23 cellular contexts compared by ENCODE assay signal in the genomic region with DNA sequence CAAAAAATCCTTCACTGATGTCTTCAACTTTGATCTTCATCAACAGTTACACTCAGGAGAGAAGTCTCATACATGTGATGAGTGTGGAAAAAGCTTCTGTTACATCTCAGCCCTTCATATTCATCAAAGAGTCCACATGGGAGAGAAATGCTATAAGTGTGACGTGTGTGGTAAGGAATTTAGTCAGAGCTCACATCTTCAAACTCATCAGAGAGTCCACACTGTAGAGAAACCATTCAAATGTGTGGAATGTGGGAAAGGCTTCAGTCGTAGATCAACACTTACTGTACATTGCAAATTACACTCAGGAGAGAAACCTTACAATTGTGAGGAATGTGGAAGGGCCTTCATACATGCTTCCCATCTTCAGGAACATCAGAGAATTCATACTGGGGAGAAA. TPM values are rescaled to one million over a fixed set of nuclear protein-coding genes. Genes with fewer than 3 reads are reported as not detected.
DNase-seq lines count a peak whose midpoint lies in the region; ATAC-seq, FAIRE-seq and TF ChIP-seq lines count a peak whose summit lies in the region.
"Had no signal": no experiment of that assay in that cellular context is flagged by ENCODE, and none has a peak within 500 bp of the region (broad histone marks: within the 10 kb centered on the region; RNA-seq: fewer than 3 reads in every experiment).

No MANE protein-coding gene starts in this region.

- RAD21 ChIA-PET in GM12878 (lab: Charles Lee; ENCODE audit: unreplicated experiment) = no interaction called here

- H3K9ac ChIP-seq in GM12878 (ENCODE audit: control insufficient read depth, insufficient read depth, low read length) (no peak overlapping the region), muscle layer of colon (ENCODE audit: low read length) (no peak overlapping the region), GM23248 (no peak overlapping the region)

- H3K4me1 ChIP-seq in GM12878 (ENCODE audit: control insufficient read depth, insufficient read depth, low read length) (no peaks in the 10 kb centered on the region), muscle layer of colon (ENCODE audit: insufficient read depth, low read length) (no peaks in the 10 kb centered on the region), GM23248 (ENCODE audit: insufficient read depth) (no peaks in the 10 kb centered on the region)
- H3K4me1 ChIP-seq: SJCRH30 had no signal

- BruUV-seq in GM12878 (replicated peaks; lab: Mats Ljungman, UMichigan) = no TSS peak

- H3K4me3 ChIP-seq in GM12878 = no peak overlapping the region
- H3K4me3 ChIP-seq in muscle layer of colon (ENCODE audit: low read depth in 1 of 2, low read length in 2 of 2) = peak overlapping the region; percentile 1 to 12
- H3K4me3 ChIP-seq in GM23248 = no peak overlapping the region
- H3K4me3 ChIP-seq: MG63, SJCRH30 had no signal

- TF ChIP-seq POLR2A in GM12878 (IDR thresholded peaks at IDR 0.05; ENCODE audit: low read depth, low read length) = no peak

- TF ChIP-seq RAD21 in GM12878 (IDR thresholded peaks at IDR 0.05; ENCODE audit: insufficient read depth, low read depth, low read length) = no peak

- no peaks in the 10 kb centered on the region for H3K27me3 ChIP-seq in GM12878 (replicated peaks in 1 of 2; ENCODE audit: control insufficient read depth in 2 of 2, insufficient read depth in 2 of 2, low read length in 1 of 2)
- no peaks in the 10 kb centered on the region for H3K27me3 ChIP-seq in muscle layer of colon (ENCODE audit: control insufficient read depth in 1 of 2, insufficient read depth in 2 of 2, low read length in 2 of 2)
- H3K27me3 ChIP-seq in GM23248 (replicated peaks; ENCODE audit: insufficient read depth) = no peaks in the 10 kb centered on the region
- H3K27me3 ChIP-seq: MG63, SJCRH30 had no signal

- TF ChIP-seq CTCF in GM12878 (IDR thresholded peaks at IDR 0.05 in 2 of 3, conservative IDR thresholded peaks at IDR 0.05 in 1 of 3; ENCODE audit: control insufficient read depth in 2 of 3, extremely low read depth in 1 of 3, insufficient read depth in 1 of 3, low read depth in 3 of 3, low read length in 3 of 3) = no peak

- ATAC-seq in GM12878 = no peak
- ATAC-seq in GM18517 (IDR thresholded peaks at IDR 0.05; ENCODE audit: unreplicated experiment) = no peak
- ATAC-seq: HCT116, T-cell had no signal

- POLR2A ChIA-PET in GM12878 (lab: Charles Lee) = no interaction called here

- H4K20me1 ChIP-seq in GM12878 (ENCODE audit: control insufficient read depth, insufficient read depth) (no peaks in the 10 kb centered on the region), GM23248 (ENCODE audit: insufficient read depth) (no peaks in the 10 kb centered on the region)

- no peak overlapping the region for H3K4me2 ChIP-seq in GM12878 (ENCODE audit: control insufficient read depth, insufficient read depth)
- no peak overlapping the region for H3K4me2 ChIP-seq in GM23248 (ENCODE audit: unreplicated experiment)

- intact Hi-C loops in GM12878 (cut with micrococcal nuclease; ENCODE audit: unreplicated experiment) = no loop called here

- in situ Hi-C loops in Caki2 (cut with HindIII; ENCODE audit: low pct_unique_long_range_greater_than_20kb, low sequenced_read_pairs) (no loop called here), GM12878 (cut with MboI) (no loop called here), GM23248 (cut with MboI) (no loop called here)

- H3F3A ChIP-seq in GM23248 (ENCODE audit: insufficient read depth) = no peaks in the 10 kb centered on the region

- WGBS in GM12878 (ENCODE audit: insufficient coverage, insufficient replicate concordance, low lambda C conversion rate, missing lambda C conversion rate) = 93% methylated on average over 2 of the region's 2 CpGs
- WGBS in GM23248 (ENCODE audit: low coverage in 1 of 2, low lambda C conversion rate in 2 of 2, missing lambda C conversion rate in 2 of 2), 2 experiments = 95 to 97% methylated on average over 2 of the region's 2 CpGs

- no peak for FAIRE-seq in GM12878 (lab: Jason Lieb, UNC)
- FAIRE-seq: H1, RCC 7860 had no signal

- peaks cover 0 to 6% of the 10 kb centered on the region in 2 experiments for H3K36me3 ChIP-seq in GM12878 (ENCODE audit: control insufficient read depth in 2 of 2, insufficient read depth in 2 of 2, low read length in 1 of 2)
- peaks cover 47% of the 10 kb centered on the region for H3K36me3 ChIP-seq in muscle layer of colon (ENCODE audit: insufficient read depth, low read length)
- peaks cover 50% of the 10 kb centered on the region for H3K36me3 ChIP-seq in GM23248 (ENCODE audit: low read depth)

- peaks cover 24% of the 10 kb centered on the region for H3K9me3 ChIP-seq in GM12878 (replicated peaks; ENCODE audit: control insufficient read depth, insufficient read depth, low read length)
- peaks cover 57% of the 10 kb centered on the region for H3K9me3 ChIP-seq in muscle layer of colon (ENCODE audit: low read length)
- H3K9me3 ChIP-seq in GM23248 (ENCODE audit: low read depth) = peaks cover 3% of the 10 kb centered on the region

- CTCF ChIA-PET in GM12878 (lab: Yijun Ruan, JAX) = no interaction called here

- H3K9me2 ChIP-seq in GM23248 (ENCODE audit: insufficient read depth) = no peaks in the 10 kb centered on the region

- H3K79me2 ChIP-seq in GM12878 (ENCODE audit: control insufficient read depth, insufficient read depth, low read length) (no peaks in the 10 kb centered on the region), GM23248 (ENCODE audit: insufficient read depth) (no peaks in the 10 kb centered on the region)

- SMC1A ChIA-PET in GM12878 (lab: Charles Lee; ENCODE audit: uncharacterized antibody, unreplicated experiment) = no interaction called here

- no peak overlapping the region for H2AFZ ChIP-seq in GM12878 (ENCODE audit: control insufficient read depth, low read depth, low read length)
- no peak overlapping the region for H2AFZ ChIP-seq in GM23248

- DNase-seq in Caki2 (ENCODE audit: low read depth) (peak; percentile 12), GM12878 (ENCODE audit: low read depth, low spot score) (no peak), NCI-H69 (lab: John Stamatoyannopoulos, UW) (no peak), GM23248 (no peak)
- DNase-seq in stimulated activated CD4-positive, alpha-beta T cell treated with anti-CD3 and anti-CD28 coated beads, Interleukin-4, amount 100 ng/mL, for 1 hour = no peak
- DNase-seq: Calu3; CD4-positive, alpha-beta memory T cell; DMS153; Kasumi-1; MG63; NCI-H1417; NCI-H1694 treated with DMSO at 0.1 percent for 48 hours; NCI-H2081 treated with DMSO at 0.1 percent for 48 hours; NCI-H510A; NCI-H748 treated with DMSO at 0.1 percent for 48 hours; NK-92 treated with Interleukin-12 subunit alpha and Interleukin-12 subunit beta, amount 100 ng/mL, for 24 hours; SJCRH30; T-cell had no signal

- no peak for TF ChIP-seq EP300 in GM12878 (IDR thresholded peaks at IDR 0.05; ENCODE audit: borderline replicate concordance in 1 of 2, control insufficient read depth in 1 of 2, low read depth in 2 of 2, low read length in 2 of 2)

- no peak overlapping the region for H3K27ac ChIP-seq in GM12878 (ENCODE audit: control insufficient read depth, insufficient read depth)
- no peak overlapping the region for H3K27ac ChIP-seq in muscle layer of colon (ENCODE audit: low read depth, low read length)
- H3K27ac ChIP-seq in GM23248 = no peak overlapping the region
- H3K27ac ChIP-seq: SJCRH30 had no signal

RNA-seq across cellular contexts. Expression of gene ZNF226, which starts 8.4 kb away (rescaled TPM):
- 15.7 and 45.0 TPM in 2 replicates for total RNA-seq in Caki2 (2014; rRNA removed; shearing (Covaris generic); ENCODE audit: low replicate concordance)
- 87.1 and 92.8 TPM in 2 replicates for total RNA-seq in GM12878 (2013; cell fraction: nucleolus; rRNA removed)
- total RNA-seq in GM12878 (2014; rRNA removed) (13.7 and 16.5 TPM in 2 replicates), GM12878 (2014; rRNA removed; fragmentation: Illumina TruSeq; extraction: Trizol) (17.8 and 20.3 TPM in 2 replicates), GM12878 (2021) (17.2 and 18.5 TPM in 2 replicates)
- 16.2 TPM for polyA plus RNA-seq in GM12878 (2011; ENCODE audit: low read depth)
- polyA plus RNA-seq in GM12878 (2011; rRNA removed) (35.1 and 45.0 TPM in 2 replicates), GM12878 (2014; fragmentation: Illumina TruSeq; extraction: Trizol) (18.2 and 21.5 TPM in 2 replicates), GM12878 (2014; fragmentation: Nextera tagmentation; extraction: Ambion mirVana) (10 to 100 TPM; 35.1 to 35.3 TPM), GM12878 (2014; rRNA removed) (11.7 and 17.3 TPM in 2 replicates), GM12878 (2016; fragmentation: Nextera tagmentation; extraction: Ambion mirVana) (10 to 100 TPM; 18.1 to 19.9 TPM), GM23248 (2016; fragmentation: Nextera tagmentation; extraction: Ambion mirVana) (27.1 and 30.3 TPM in 2 replicates)
- 11.6 and 12.6 TPM in 2 replicates for polyA plus RNA-seq in GM12878 (2011; cell fraction: cytosol; rRNA removed)
- 36.0 and 47.8 TPM in 2 replicates for polyA plus RNA-seq in GM12878 (2011; cell fraction: nucleus; rRNA removed)
- polyA plus RNA-seq in GM12878 (2012) = 17.9 and 23.6 TPM in 2 replicates
- 23.8 and 24.7 TPM in 2 replicates for polyA minus RNA-seq in GM12878 (2011; rRNA and poly(A)+ RNA removed)
- polyA minus RNA-seq in GM12878 (2011; cell fraction: cytosol; rRNA and poly(A)+ RNA removed) = 5.2 and 9.9 TPM in 2 replicates
- polyA minus RNA-seq in GM12878 (2011; cell fraction: nucleus; rRNA and poly(A)+ RNA removed) = 14.5 and 21.0 TPM in 2 replicates
- 20.1 and 32.5 TPM in 2 replicates for total RNA-seq in GM23248 (2014; rRNA removed; shearing (Covaris generic))

RNA-seq across cellular contexts. Expression of gene ZNF234, which starts 15.1 kb away (rescaled TPM):
- total RNA-seq in Caki2 (2014; rRNA removed; shearing (Covaris generic); ENCODE audit: low replicate concordance) = 3.4 and 5.6 TPM in 2 replicates
- total RNA-seq in GM12878 (2013; cell fraction: nucleolus; rRNA removed) = 57.3 and 59.4 TPM in 2 replicates
- total RNA-seq in GM12878 (2014; rRNA removed) (6.3 and 6.8 TPM in 2 replicates), GM12878 (2014; rRNA removed; fragmentation: Illumina TruSeq; extraction: Trizol) (8.1 and 8.9 TPM in 2 replicates), GM12878 (2021) (8.1 and 9.3 TPM in 2 replicates)
- 3.9 TPM for polyA plus RNA-seq in GM12878 (2011; ENCODE audit: low read depth)
- polyA plus RNA-seq in GM12878 (2011; rRNA removed) (10.5 and 15.3 TPM in 2 replicates), GM12878 (2014; fragmentation: Illumina TruSeq; extraction: Trizol) (5.3 and 6.0 TPM in 2 replicates), GM12878 (2014; fragmentation: Nextera tagmentation; extraction: Ambion mirVana) (1 to 10 TPM; 2.7 to 2.8 TPM), GM12878 (2014; rRNA removed) (4.2 and 5.1 TPM in 2 replicates), GM12878 (2016; fragmentation: Nextera tagmentation; extraction: Ambion mirVana) (1 to 10 TPM; 4.7 TPM), GM23248 (2016; fragmentation: Nextera tagmentation; extraction: Ambion mirVana) (4.7 and 6.2 TPM in 2 replicates)
- polyA plus RNA-seq in GM12878 (2011; cell fraction: cytosol; rRNA removed) = 4.8 and 5.6 TPM in 2 replicates
- 18.8 and 22.0 TPM in 2 replicates for polyA plus RNA-seq in GM12878 (2011; cell fraction: nucleus; rRNA removed)
- polyA plus RNA-seq in GM12878 (2012) = 4.5 and 5.4 TPM in 2 replicates
- polyA minus RNA-seq in GM12878 (2011; rRNA and poly(A)+ RNA removed) = 19.1 and 22.3 TPM in 2 replicates
- 5.3 and 7.7 TPM in 2 replicates for polyA minus RNA-seq in GM12878 (2011; cell fraction: cytosol; rRNA and poly(A)+ RNA removed)
- 26.1 and 34.7 TPM in 2 replicates for polyA minus RNA-seq in GM12878 (2011; cell fraction: nucleus; rRNA and poly(A)+ RNA removed)
- total RNA-seq in GM23248 (2014; rRNA removed; shearing (Covaris generic)) = 6.5 and 8.1 TPM in 2 replicates

RNA-seq across cellular contexts. Expression of gene ZNF225, which starts 43.3 kb away (rescaled TPM):
- total RNA-seq in Caki2 (2014; rRNA removed; shearing (Covaris generic); ENCODE audit: low replicate concordance) = 2.2 and 4.5 TPM in 2 replicates
- 22.5 and 22.8 TPM in 2 replicates for total RNA-seq in GM12878 (2013; cell fraction: nucleolus; rRNA removed)
- total RNA-seq in GM12878 (2014; rRNA removed) (2.0 and 2.9 TPM in 2 replicates), GM12878 (2014; rRNA removed; fragmentation: Illumina TruSeq; extraction: Trizol) (4.4 and 5.0 TPM in 2 replicates), GM12878 (2021) (3.8 and 4.3 TPM in 2 replicates)
- polyA plus RNA-seq in GM12878 (2011; ENCODE audit: low read depth) = 1.1 TPM
- polyA plus RNA-seq in GM12878 (2011; rRNA removed) (3.8 and 6.4 TPM in 2 replicates), GM12878 (2014; fragmentation: Illumina TruSeq; extraction: Trizol) (2.8 and 3.4 TPM in 2 replicates), GM12878 (2014; fragmentation: Nextera tagmentation; extraction: Ambion mirVana) (1 to 10 TPM; 1.3 to 1.4 TPM), GM12878 (2014; rRNA removed) (2.4 and 2.8 TPM in 2 replicates), GM12878 (2016; fragmentation: Nextera tagmentation; extraction: Ambion mirVana) (1 to 10 TPM; 1.9 to 3.4 TPM), GM23248 (2016; fragmentation: Nextera tagmentation; extraction: Ambion mirVana) (3.2 and 4.3 TPM in 2 replicates)
- 1.7 TPM in 2 replicates for polyA plus RNA-seq in GM12878 (2011; cell fraction: cytosol; rRNA removed)
- polyA plus RNA-seq in GM12878 (2011; cell fraction: nucleus; rRNA removed) = 3.5 and 5.4 TPM in 2 replicates
- 1.4 and 2.5 TPM in 2 replicates for polyA plus RNA-seq in GM12878 (2012)
- polyA minus RNA-seq in GM12878 (2011; rRNA and poly(A)+ RNA removed) = 5.5 and 7.8 TPM in 2 replicates
- polyA minus RNA-seq in GM12878 (2011; cell fraction: cytosol; rRNA and poly(A)+ RNA removed) = 2.3 and 2.9 TPM in 2 replicates
- polyA minus RNA-seq in GM12878 (2011; cell fraction: nucleus; rRNA and poly(A)+ RNA removed) = 3.9 and 6.4 TPM in 2 replicates
- 5.8 and 6.1 TPM in 2 replicates for total RNA-seq in GM23248 (2014; rRNA removed; shearing (Covaris generic))

RNA-seq across cellular contexts. Expression of gene ZNF227, which starts 55.9 kb away (rescaled TPM):
- 8.4 and 27.4 TPM in 2 replicates for total RNA-seq in Caki2 (2014; rRNA removed; shearing (Covaris generic); ENCODE audit: low replicate concordance)
- total RNA-seq in GM12878 (2013; cell fraction: nucleolus; rRNA removed) = 91.6 and 99.4 TPM in 2 replicates
- total RNA-seq in GM12878 (2014; rRNA removed) = 14.7 and 15.0 TPM in 2 replicates
- 22.4 and 22.9 TPM in 2 replicates for total RNA-seq in GM12878 (2014; rRNA removed; fragmentation: Illumina TruSeq; extraction: Trizol)
- total RNA-seq in GM12878 (2021) = 17.2 and 20.9 TPM in 2 replicates
- polyA plus RNA-seq in GM12878 (2011; ENCODE audit: low read depth) = 13.9 TPM
- 19.3 and 24.2 TPM in 2 replicates for polyA plus RNA-seq in GM12878 (2011; rRNA removed)
- 8.7 and 8.9 TPM in 2 replicates for polyA plus RNA-seq in GM12878 (2011; cell fraction: cytosol; rRNA removed)
- polyA plus RNA-seq in GM12878 (2011; cell fraction: nucleus; rRNA removed) = 19.5 and 21.5 TPM in 2 replicates
- polyA plus RNA-seq in GM12878 (2012) = 13.0 and 13.3 TPM in 2 replicates
- polyA plus RNA-seq in GM12878 (2014; fragmentation: Illumina TruSeq; extraction: Trizol) = 16.0 and 17.2 TPM in 2 replicates
- polyA plus RNA-seq in GM12878 (2014; fragmentation: Nextera tagmentation; extraction: Ambion mirVana) = 1 to 10 TPM; 4.3 to 5.1 TPM
- 9.8 and 10.8 TPM in 2 replicates for polyA plus RNA-seq in GM12878 (2014; rRNA removed)
- polyA plus RNA-seq in GM12878 (2016; fragmentation: Nextera tagmentation; extraction: Ambion mirVana) = 10 to 100 TPM; 10.9 to 11.0 TPM
- 30.9 and 31.1 TPM in 2 replicates for polyA minus RNA-seq in GM12878 (2011; rRNA and poly(A)+ RNA removed)
- 5.5 and 9.8 TPM in 2 replicates for polyA minus RNA-seq in GM12878 (2011; cell fraction: cytosol; rRNA and poly(A)+ RNA removed)
- 30.9 and 49.3 TPM in 2 replicates for polyA minus RNA-seq in GM12878 (2011; cell fraction: nucleus; rRNA and poly(A)+ RNA removed)
- total RNA-seq in GM23248 (2014; rRNA removed; shearing (Covaris generic)) = 7.6 and 16.1 TPM in 2 replicates
- polyA plus RNA-seq in GM23248 (2016; fragmentation: Nextera tagmentation; extraction: Ambion mirVana) = 7.5 and 7.8 TPM in 2 replicates

Comparison
In these comparisons a context has a peak if more than half of its experiments do, and no peak if none do; other contexts are left out.
1. H3K4me3 ChIP-seq: peak in muscle layer of colon (2 of 2); none in GM12878 (single experiment) and GM23248 (single experiment).